ENCODE assay signal across 8 cellular contexts in the genomic region with DNA sequence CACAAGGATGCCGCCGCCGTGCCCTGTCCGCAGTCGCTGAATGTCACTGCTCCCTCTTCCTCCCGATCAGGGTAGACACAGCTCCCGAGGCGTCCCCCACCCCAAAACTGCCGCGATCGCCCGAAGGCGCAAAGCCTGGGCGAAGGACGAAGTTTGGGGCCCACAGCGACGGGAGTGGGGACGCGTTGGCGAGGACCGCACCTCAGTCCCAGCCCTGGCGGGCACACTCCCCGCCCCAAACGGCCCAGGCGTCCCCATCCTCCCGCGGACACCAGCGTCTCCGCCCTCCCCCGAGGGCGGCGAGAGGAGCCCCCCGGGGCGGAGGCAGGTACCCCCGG. TPM values are rescaled to one million over a fixed set of nuclear protein-coding genes. Genes with fewer than 3 reads are reported as not detected.
DNase-seq lines count a peak whose midpoint lies in the region; ATAC-seq and TF ChIP-seq lines count a peak whose summit lies in the region.

No MANE protein-coding gene starts in this region.

- TF ChIP-seq CTCF in brain (conservative IDR thresholded peaks at IDR 0.05) = no peak

- DNase-seq in RPMI8226 (peak; percentile 28), NCI-H2171 treated with DMSO at 0.1 percent for 48 hours (lab: John Stamatoyannopoulos, UW) (no peak), DMS153 treated with DMSO at 0.1 percent for 48 hours (lab: John Stamatoyannopoulos, UW; ENCODE audit: unreplicated experiment) (no peak)
- DNase-seq in stimulated activated CD4-positive, alpha-beta T cell treated with anti-CD3 and anti-CD28 coated beads, Interleukin-15, amount 100 ng/mL, for 48 hours (ENCODE audit: low read depth in 2 of 2) = peak; percentile 20 to 25

- peaks cover 22% of the 10 kb centered on the region for H3K36me3 Mint-ChIP-seq in brain

- peaks cover 3 to 16% (median 9%) of the 10 kb centered on the region in 5 experiments for H3K9me3 Mint-ChIP-seq in brain

- H3K27me3 Mint-ChIP-seq in brain = no peaks in the 10 kb centered on the region

- H3K27ac Mint-ChIP-seq in brain = peak overlapping the region; percentile 83 to 98 (median 90)

- peak overlapping the region; percentile 89 to 92 (median 91) for H3K4me3 Mint-ChIP-seq in brain

- ATAC-seq in GM19467 (IDR thresholded peaks at IDR 0.05; ENCODE audit: unreplicated experiment) (peak; percentile 1), GM21576 (IDR thresholded peaks at IDR 0.05; ENCODE audit: unreplicated experiment) (no peak)

- H3K4me1 Mint-ChIP-seq in brain = peaks cover 58% of the 10 kb centered on the region

- peak overlapping the region; percentile 96 for H3K27ac ChIP-seq in layer of hippocampus (ENCODE audit: low read depth, low read length)

- no peaks in the 10 kb centered on the region for H3K27me3 ChIP-seq in layer of hippocampus (ENCODE audit: control insufficient read depth, insufficient read depth, low read length)

RNA-seq across cellular contexts. Expression of a gene that starts 1.4 kb away (rescaled TPM):
- 16.7 TPM for polyA plus RNA-seq in brain (ENCODE audit: insufficient read depth, low read depth, low replicate concordance)

Comparison
In these comparisons a context has a peak if more than half of its experiments do, and no peak if none do; other contexts are left out.
1. DNase-seq: peak in RPMI8226 (single experiment) and stimulated activated CD4-positive, alpha-beta T cell treated with anti-CD3 and anti-CD28 coated beads, Interleukin-15, amount 100 ng/mL, for 48 hours (2 of 2); none in NCI-H2171 treated with DMSO at 0.1 percent for 48 hours (single experiment) and DMS153 treated with DMSO at 0.1 percent for 48 hours (single experiment).